22 cellular contexts compared by ENCODE assay signal in the genomic region with DNA sequence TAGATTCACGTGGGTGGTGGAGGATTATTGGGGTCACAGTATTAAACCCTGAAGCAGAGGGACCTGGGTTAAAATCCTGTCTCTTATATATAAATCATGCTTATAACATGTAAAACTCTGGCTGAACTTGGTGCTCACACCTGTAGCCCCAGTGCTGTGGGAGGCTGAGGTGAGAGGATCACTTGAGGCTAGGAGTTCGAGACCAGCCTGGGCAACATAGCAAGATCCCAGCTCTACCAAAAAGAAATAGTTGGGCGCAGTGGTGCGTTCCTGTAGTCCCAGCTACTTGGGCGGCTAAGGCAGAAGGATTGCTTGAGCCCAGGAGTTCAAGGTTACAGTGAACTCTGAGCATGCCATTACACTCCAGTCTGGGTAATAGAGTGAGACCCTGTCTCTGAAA. TPM values are rescaled to one million over a fixed set of nuclear protein-coding genes. Genes with fewer than 3 reads are reported as not detected.
DNase-seq lines count a peak whose midpoint lies in the region; ATAC-seq and TF ChIP-seq lines count a peak whose summit lies in the region.
"Had no signal": no experiment of that assay in that cellular context is flagged by ENCODE, and none has a peak within 500 bp of the region (broad histone marks: within the 10 kb centered on the region; RNA-seq: fewer than 3 reads in every experiment).

No MANE protein-coding gene starts in this region.

- POLR2A ChIA-PET in PC-3 (lab: Charles Lee; ENCODE audit: unreplicated experiment), result no interaction called here

- H3K79me2 ChIP-seq in PC-3 (ENCODE audit: low read length), result peaks cover 50% of the 10 kb centered on the region
- peaks cover 47% of the 10 kb centered on the region for H3K79me2 ChIP-seq in hepatocyte

- H3K36me3 ChIP-seq in PC-3 (ENCODE audit: low read depth, low read length), result peaks cover 27% of the 10 kb centered on the region
- no peaks in the 10 kb centered on the region for H3K36me3 ChIP-seq in hepatocyte (replicated peaks; ENCODE audit: insufficient read depth, low read depth)
- H3K36me3 ChIP-seq: ovary had no signal

- peaks cover 17% of the 10 kb centered on the region for H3K4me1 ChIP-seq in PC-3 (ENCODE audit: insufficient read depth, low read length)
- peaks cover 13% of the 10 kb centered on the region for H3K4me1 ChIP-seq in hepatocyte (ENCODE audit: insufficient read depth)

- H3K36me3 Mint-ChIP-seq in activated naive CD4-positive, alpha-beta T cell treated with anti-CD3 and anti-CD28 coated beads, Interleukin-2, amount 50 U/mL, for 24 hours, result peaks cover 31% of the 10 kb centered on the region
- peaks cover 11% of the 10 kb centered on the region for H3K36me3 Mint-ChIP-seq in type B pancreatic cell

- peak overlapping the region; percentile 98; the same call in 1 of the 2 replicates for H3K4me2 ChIP-seq in PC-3 (ENCODE audit: low read length)
- H3K4me2 ChIP-seq in hepatocyte, result peak overlapping the region; percentile 89

- H3K4me3 Mint-ChIP-seq in activated naive CD4-positive, alpha-beta T cell treated with anti-CD3 and anti-CD28 coated beads, Interleukin-2, amount 50 U/mL, for 24 hours, result peak overlapping the region; percentile 54
- H3K4me3 Mint-ChIP-seq in type B pancreatic cell, result peak overlapping the region; percentile 69
- H3K4me3 Mint-ChIP-seq: activated CD4-positive, alpha-beta memory T cell treated with anti-CD3 and anti-CD28 coated beads for 36 hours had no signal

- H3K27me3 Mint-ChIP-seq in activated naive CD4-positive, alpha-beta T cell treated with anti-CD3 and anti-CD28 coated beads, Interleukin-2, amount 50 U/mL, for 24 hours, result no peaks in the 10 kb centered on the region
- H3K27me3 Mint-ChIP-seq in type B pancreatic cell, result no peaks in the 10 kb centered on the region
- H3K27me3 Mint-ChIP-seq: activated CD4-positive, alpha-beta memory T cell treated with anti-CD3 and anti-CD28 coated beads for 36 hours; activated naive CD8-positive, alpha-beta T cell treated with anti-CD3 and anti-CD28 coated beads, Interleukin-2, amount 10 ng/mL, durations not matched to agents 7 days and 5 days; activated T-cell treated with anti-CD3 and anti-CD28 coated beads, Interleukin-2, amount 50 U/mL, for 24 hours had no signal

- H3F3A ChIP-seq in PC-3 (ENCODE audit: low read length, unreplicated experiment), result no peaks in the 10 kb centered on the region

- H3K27ac ChIP-seq in PC-3 (ENCODE audit: low read length) (no peak overlapping the region), hepatocyte (no peak overlapping the region)
- H3K27ac ChIP-seq: BLaER1 treated with 17β-estradiol and CSF1 and Interleukin-3, amounts not matched to agents 10 nM and 100 nM; brain microvascular endothelial cell; ovary; right atrium auricular region; stomach; tibial nerve had no signal

- H3K9me3 ChIP-seq in PC-3 (ENCODE audit: low read length) (no peaks in the 10 kb centered on the region), hepatocyte (ENCODE audit: low read depth) (no peaks in the 10 kb centered on the region)
- H3K9me3 ChIP-seq: BLaER1 treated with 17β-estradiol and CSF1 and Interleukin-3, amounts not matched to agents 10 nM and 100 nM; right atrium auricular region had no signal

- no peak for DNase-seq in activated naive CD4-positive, alpha-beta T cell (lab: John Stamatoyannopoulos, UW)
- DNase-seq in PC-3 (no peak), hepatocyte (ENCODE audit: low spot score) (no peak), type B pancreatic cell (ENCODE audit: extremely low spot score, unreplicated experiment) (peak; percentile 27), HUDEP-2 (lab: John Stamatoyannopoulos, UW; ENCODE audit: unreplicated experiment in 76 of 76) (no peak)
- no peak for DNase-seq in stimulated activated CD8-positive, alpha-beta memory T cell treated with anti-CD3 and anti-CD28 coated beads, Interleukin-4, amount 100 ng/mL, for 48 hours
- no peak for DNase-seq in stimulated activated CD4-positive, alpha-beta T cell treated with anti-CD3 and anti-CD28 coated beads, Interleukin-4, amount 100 ng/mL, for 24 hours
- DNase-seq: activated CD4-positive, alpha-beta memory T cell treated with anti-CD3 and anti-CD28 coated beads for 36 hours; activated naive CD8-positive, alpha-beta T cell treated with anti-CD3 and anti-CD28 coated beads, Interleukin-2, amount 10 ng/mL, durations not matched to agents 7 days and 5 days; activated T-cell treated with anti-CD3 and anti-CD28 coated beads, Interleukin-2, amount 50 U/mL, for 24 hours; brain microvascular endothelial cell; NCI-H1694 treated with DMSO at 0.1 percent for 48 hours; NCI-H526 treated with DMSO at 0.1 percent for 48 hours; ovary; stimulated activated CD4-positive, alpha-beta T cell treated with anti-CD3 and anti-CD28 coated beads, Interleukin-12 subunit alpha, Interleukin-12 subunit beta, amount 100 ng/mL, for 4 hours; stomach; T-helper 9 cell had no signal

- intact Hi-C loops in PC-3 (cut with micrococcal nuclease), result no loop called here

- H3K27ac Mint-ChIP-seq in activated naive CD4-positive, alpha-beta T cell treated with anti-CD3 and anti-CD28 coated beads, Interleukin-2, amount 50 U/mL, for 24 hours, result no peak overlapping the region
- peak overlapping the region; percentile 62 for H3K27ac Mint-ChIP-seq in type B pancreatic cell
- H3K27ac Mint-ChIP-seq: activated CD4-positive, alpha-beta memory T cell treated with anti-CD3 and anti-CD28 coated beads for 36 hours; activated naive CD8-positive, alpha-beta T cell treated with anti-CD3 and anti-CD28 coated beads, Interleukin-2, amount 10 ng/mL, durations not matched to agents 7 days and 5 days; activated T-cell treated with anti-CD3 and anti-CD28 coated beads, Interleukin-2, amount 50 U/mL, for 24 hours had no signal

- no TSS peak for BruUV-seq in PC-3 (replicated peaks; lab: Mats Ljungman, UMichigan)

- H3K4me3 ChIP-seq in PC-3 (ENCODE audit: low read length) (no peak overlapping the region), hepatocyte (no peak overlapping the region)
- H3K4me3 ChIP-seq: BLaER1 treated with 17β-estradiol and CSF1 and Interleukin-3, amounts not matched to agents 10 nM and 100 nM; lung; ovary; right atrium auricular region; tibial nerve had no signal

- no peaks in the 10 kb centered on the region for H4K20me1 ChIP-seq in PC-3 (ENCODE audit: low read length)
- no peaks in the 10 kb centered on the region for H4K20me1 ChIP-seq in hepatocyte (ENCODE audit: insufficient read depth, poor library complexity, severe bottlenecking)

- H3K4me1 Mint-ChIP-seq in activated naive CD4-positive, alpha-beta T cell treated with anti-CD3 and anti-CD28 coated beads, Interleukin-2, amount 50 U/mL, for 24 hours, result peaks cover 40% of the 10 kb centered on the region
- H3K4me1 Mint-ChIP-seq in type B pancreatic cell (ENCODE audit: unreplicated experiment), result peaks cover 25% of the 10 kb centered on the region

- H3K9me2 ChIP-seq in PC-3 (replicated peaks; ENCODE audit: low read length) (no peaks in the 10 kb centered on the region), hepatocyte (replicated peaks; ENCODE audit: insufficient read depth) (no peaks in the 10 kb centered on the region)

- no peak overlapping the region for H2AFZ ChIP-seq in PC-3 (ENCODE audit: low read length)
- H2AFZ ChIP-seq in hepatocyte, result no peak overlapping the region

- ATAC-seq in PC-3, result no peak

- peaks cover 5% of the 10 kb centered on the region for H3K9me3 Mint-ChIP-seq in activated naive CD4-positive, alpha-beta T cell treated with anti-CD3 and anti-CD28 coated beads, Interleukin-2, amount 50 U/mL, for 24 hours
- no peaks in the 10 kb centered on the region for H3K9me3 Mint-ChIP-seq in type B pancreatic cell
- H3K9me3 Mint-ChIP-seq: activated naive CD8-positive, alpha-beta T cell treated with anti-CD3 and anti-CD28 coated beads, Interleukin-2, amount 10 ng/mL, durations not matched to agents 7 days and 5 days had no signal

- TF ChIP-seq CTCF in PC-3 (conservative IDR thresholded peaks at IDR 0.05; ENCODE audit: low read depth, low read length), result no peak
- TF ChIP-seq CTCF in hepatocyte (IDR thresholded peaks at IDR 0.05; ENCODE audit: poor library complexity), result no peak
- TF ChIP-seq CTCF in type B pancreatic cell (conservative IDR thresholded peaks at IDR 0.05), result no peak

- no peak overlapping the region for H3K9ac ChIP-seq in PC-3 (ENCODE audit: low read length)

- 99% methylated on average over 5 of the region's 5 CpGs for WGBS in hepatocyte (ENCODE audit: low lambda C conversion rate, missing lambda C conversion rate)

- H3K27me3 ChIP-seq in PC-3 (ENCODE audit: low read length) (no peaks in the 10 kb centered on the region), hepatocyte (no peaks in the 10 kb centered on the region)
- H3K27me3 ChIP-seq: brain microvascular endothelial cell, ovary, right atrium auricular region, stomach, tibial nerve had no signal

- CTCF ChIA-PET in PC-3 (lab: Charles Lee), result no interaction called here

RNA-seq across cellular contexts. Expression of a gene that starts 2.4 kb away (rescaled TPM):
- total RNA-seq in PC-3 (2014; rRNA removed), result 12.9 and 13.1 TPM in 2 replicates
- total RNA-seq in hepatocyte, result 12.3 and 13.9 TPM in 2 replicates
- 1.5 and 1.9 TPM in 2 replicates for polyA plus RNA-seq in hepatocyte
- total RNA-seq in type B pancreatic cell (ENCODE audit: low replicate concordance), result 16.8 and 16.9 TPM in 2 replicates

RNA-seq across cellular contexts. Expression of a gene that starts 12.0 kb away (rescaled TPM):
- total RNA-seq in PC-3 (2014; rRNA removed) (2.0 and 3.2 TPM in 2 replicates), hepatocyte (0.27 and 1.0 TPM in 2 replicates), type B pancreatic cell (ENCODE audit: low replicate concordance) (0.34 and 0.55 TPM in 2 replicates)
- polyA plus RNA-seq in hepatocyte, result 0.25 and 0.88 TPM in 2 replicates

RNA-seq across cellular contexts. Expression of a gene that starts 37.5 kb away (rescaled TPM):
- total RNA-seq in PC-3 (2014; rRNA removed), result 39.5 and 60.6 TPM in 2 replicates
- 63.7 and 77.4 TPM in 2 replicates for total RNA-seq in hepatocyte
- 5.9 and 6.2 TPM in 2 replicates for polyA plus RNA-seq in hepatocyte
- 58.4 and 66.1 TPM in 2 replicates for total RNA-seq in type B pancreatic cell (ENCODE audit: low replicate concordance)

RNA-seq across cellular contexts. Expression of a gene that starts 51.5 kb away (rescaled TPM):
- 44.1 and 53.9 TPM in 2 replicates for total RNA-seq in PC-3 (2014; rRNA removed)
- 23.0 and 26.2 TPM in 2 replicates for total RNA-seq in hepatocyte
- 2.8 and 4.4 TPM in 2 replicates for polyA plus RNA-seq in hepatocyte
- total RNA-seq in type B pancreatic cell (ENCODE audit: low replicate concordance), result 37.0 and 42.5 TPM in 2 replicates
